In the genomic region with DNA sequence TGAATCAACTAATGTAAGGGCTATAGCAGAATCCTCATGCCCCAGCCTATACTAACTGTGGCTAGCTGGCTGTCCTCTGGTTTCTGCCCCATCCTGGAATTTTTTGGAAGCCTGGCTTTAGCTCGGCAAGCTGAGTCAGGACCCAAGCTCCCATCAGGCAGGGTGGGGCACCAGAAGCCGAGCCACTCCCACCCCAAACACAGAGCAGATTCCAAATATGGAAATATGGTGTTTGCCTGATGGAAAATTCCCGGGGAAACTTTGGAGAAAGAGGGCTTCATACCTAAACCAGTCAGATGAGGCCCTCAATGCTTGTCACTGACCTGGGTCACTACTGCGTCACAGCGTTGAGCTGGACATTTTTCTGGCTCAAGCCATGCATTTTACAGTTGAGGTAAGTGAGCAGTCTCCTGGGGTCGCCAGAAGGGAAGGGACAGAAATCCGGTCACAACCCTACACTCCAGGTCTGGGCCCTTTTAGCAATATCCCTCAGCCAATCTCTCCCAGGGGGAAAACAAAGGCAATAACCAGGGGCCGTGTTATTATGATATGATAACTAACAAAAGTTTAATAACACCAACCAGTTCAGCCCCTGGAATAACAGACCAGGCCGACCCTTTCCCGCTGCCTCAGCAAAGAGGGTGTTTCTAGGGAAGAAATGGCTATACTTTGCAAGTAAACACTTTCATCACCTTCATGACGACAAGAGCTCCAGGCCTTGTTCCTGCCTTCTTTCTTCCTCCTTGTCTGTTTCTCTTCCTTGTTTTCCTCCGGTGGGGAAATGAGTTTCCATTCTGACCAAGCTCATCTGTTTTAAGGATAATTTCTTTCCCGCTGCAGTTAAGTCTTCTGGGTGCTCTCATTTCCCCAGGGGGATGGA, we compare ENCODE assay signal across 12 cellular contexts. TPM values are rescaled to one million over a fixed set of nuclear protein-coding genes. Genes with fewer than 3 reads are reported as not detected.
DNase-seq lines count a peak whose midpoint lies in the region; ATAC-seq, FAIRE-seq and TF ChIP-seq lines count a peak whose summit lies in the region.
"Had no signal": no experiment of that assay in that cellular context is flagged by ENCODE, and none has a peak within 500 bp of the region (broad histone marks: within the 10 kb centered on the region; RNA-seq: fewer than 3 reads in every experiment).

No MANE protein-coding gene starts in this region.

- peak; percentile 17 to 28; a peak in 1 of 5 replicates for TF ChIP-seq EP300 in A549 (IDR thresholded peaks at IDR 0.05)

- H3K36me3 ChIP-seq in MG63 (no peaks in the 10 kb centered on the region), esophagus (ENCODE audit: control insufficient read depth in 2 of 2, insufficient read depth in 2 of 2, low read length in 1 of 2) (no peaks in the 10 kb centered on the region), mucosa of stomach (ENCODE audit: control insufficient read depth, insufficient read depth, low read length) (no peaks in the 10 kb centered on the region)

- H3K27ac ChIP-seq in A549, result peak overlapping the region; percentile 96
- peak overlapping the region; percentile 84 to 88 for H3K27ac ChIP-seq in esophagus (ENCODE audit: low read depth in 2 of 2, low read length in 1 of 2)

- TF ChIP-seq RAD21 in A549 (conservative IDR thresholded peaks at IDR 0.05 in 1 of 2, IDR thresholded peaks at IDR 0.05 in 1 of 2), result 0 out of 5 replicates have a peak, but pooled peaks have one; percentile 2 to 15

- FAIRE-seq in A549 (lab: Jason Lieb, UNC), result no peak
- FAIRE-seq: TTC549 had no signal

- TF ChIP-seq CTCF in A549 (IDR thresholded peaks at IDR 0.05), result no peak

- H3K4me3 ChIP-seq in A549, result peak overlapping the region; percentile 19; the same call in 2 of the 3 replicates
- no peak overlapping the region for H3K4me3 ChIP-seq in MG63
- no peak overlapping the region for H3K4me3 ChIP-seq in esophagus (ENCODE audit: low read depth in 1 of 2, low read length in 2 of 2)
- H3K4me3 ChIP-seq in mucosa of stomach (ENCODE audit: low read length), result no peak overlapping the region

- CTCF ChIA-PET in A549 (lab: Yijun Ruan, JAX), result interaction anchor here (0.7 to 4.8 kb wide), 15 partner anchors 8 to 179 kb away, joined by 3 to 35 read pairs (median 5); no protein-coding TSS in a partner anchor

- H3K27me3 ChIP-seq in MG63 (no peaks in the 10 kb centered on the region), esophagus (ENCODE audit: control insufficient read depth in 1 of 2, insufficient read depth in 2 of 2, low read length in 2 of 2) (no peaks in the 10 kb centered on the region), mucosa of stomach (ENCODE audit: control insufficient read depth, insufficient read depth, low read length) (no peaks in the 10 kb centered on the region)

- no peak for TF ChIP-seq POLR2A in A549 (IDR thresholded peaks at IDR 0.05; ENCODE audit: low read length)

- peak; percentile 80 to 86 for ATAC-seq in A549
- no peak for ATAC-seq in HG03139 (IDR thresholded peaks at IDR 0.05; ENCODE audit: unreplicated experiment)

- peak overlapping the region; percentile 37 for H3K9ac ChIP-seq in mucosa of stomach (ENCODE audit: low read length)

- H3K9me3 ChIP-seq in A549 (no peaks in the 10 kb centered on the region), MG63 (no peaks in the 10 kb centered on the region), esophagus (ENCODE audit: control insufficient read depth in 2 of 2, insufficient read depth in 1 of 2, low read depth in 1 of 2, low read length in 1 of 2) (no peaks in the 10 kb centered on the region), mucosa of stomach (ENCODE audit: control insufficient read depth, low read length) (no peaks in the 10 kb centered on the region)

- 24% methylated on average over 12 of the region's 13 CpGs for WGBS in A549 (ENCODE audit: missing lambda C conversion rate)
- whole genome bisulfite sequencing in esophagus, 2 donors, result 51 to 64% methylated on average over 13 of the region's 13 CpGs

- POLR2A ChIA-PET in A549 (lab: Yijun Ruan, JAX), result interaction anchor here (0.6 to 1.6 kb wide), 2 partner anchors 29 to 72 kb away, joined by 3 to 10 read pairs; no protein-coding TSS in a partner anchor

- H3K4me2 ChIP-seq in A549, result peak overlapping the region; percentile 76

- H3K4me1 ChIP-seq in A549 (peaks cover 75% of the 10 kb centered on the region), esophagus (ENCODE audit: control insufficient read depth in 2 of 2, insufficient read depth in 2 of 2, low read length in 1 of 2) (peaks cover 6 to 25% of the 10 kb centered on the region in 2 donors), mucosa of stomach (ENCODE audit: control insufficient read depth, insufficient read depth, low read length) (peaks cover 26% of the 10 kb centered on the region)

- DNase-seq in A549 (ENCODE audit: low read depth in 1 of 2, low spot score in 1 of 2) (peak; percentile 77 to 95), MG63 (peak; percentile 82), HK-2 (ENCODE audit: unreplicated experiment) (no peak), GM19240 (ENCODE audit: insufficient read length, low spot score) (no peak)
- no peak for DNase-seq in activated effector memory CD4-positive, alpha-beta T cell treated with anti-CD3 and anti-CD28 coated beads, Interleukin-2, amount 50 U/mL, for 16 hours
- DNase-seq: activated naive CD4-positive, alpha-beta T cell treated with Interleukin-2 at 50 U/mL for 16 hours; NCI-H1930; stimulated activated CD4-positive, alpha-beta T cell treated with anti-CD3 and anti-CD28 coated beads, Interleukin-12 subunit alpha, Interleukin-12 subunit beta, amount 100 ng/mL, for 4 hours had no signal

TF ChIP-seq in A549, 52 proteins besides CTCF, POLR2A, EP300 and RAD21 (continues in another document):
- TF ChIP-seq KDM1A (IDR thresholded peaks at IDR 0.05; ENCODE audit: low read depth), result no peak
- TF ChIP-seq, protein P1, sequence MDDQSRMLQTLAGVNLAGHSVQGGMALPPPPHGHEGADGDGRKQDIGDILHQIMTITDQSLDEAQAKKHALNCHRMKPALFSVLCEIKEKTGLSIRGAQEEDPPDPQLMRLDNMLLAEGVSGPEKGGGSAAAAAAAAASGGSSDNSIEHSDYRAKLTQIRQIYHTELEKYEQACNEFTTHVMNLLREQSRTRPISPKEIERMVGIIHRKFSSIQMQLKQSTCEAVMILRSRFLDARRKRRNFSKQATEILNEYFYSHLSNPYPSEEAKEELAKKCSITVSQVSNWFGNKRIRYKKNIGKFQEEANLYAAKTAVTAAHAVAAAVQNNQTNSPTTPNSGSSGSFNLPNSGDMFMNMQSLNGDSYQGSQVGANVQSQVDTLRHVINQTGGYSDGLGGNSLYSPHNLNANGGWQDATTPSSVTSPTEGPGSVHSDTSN (IDR thresholded peaks at IDR 0.05), result 0 out of 2 replicates have a peak, but pooled peaks have one; percentile 58
- TF ChIP-seq RARB (CRISPR knock-in tag; IDR thresholded peaks at IDR 0.05), result peak; percentile 50; the same call in 1 of the 2 replicates
- no peak; the same call in 1 of the 2 replicates for TF ChIP-seq HOXB5 (CRISPR knock-in tag; IDR thresholded peaks at IDR 0.05)
- no peak for TF ChIP-seq FOXS1 (CRISPR knock-in tag; IDR thresholded peaks at IDR 0.05)
- no peak for TF ChIP-seq KDM5A (IDR thresholded peaks at IDR 0.05)
- no peak for TF ChIP-seq NPAS2 (CRISPR knock-in tag; IDR thresholded peaks at IDR 0.05; ENCODE audit: borderline replicate concordance)
- TF ChIP-seq BHLHE40 (IDR thresholded peaks at IDR 0.05; ENCODE audit: low read depth, low read length), result no peak
- TF ChIP-seq, protein P2, sequence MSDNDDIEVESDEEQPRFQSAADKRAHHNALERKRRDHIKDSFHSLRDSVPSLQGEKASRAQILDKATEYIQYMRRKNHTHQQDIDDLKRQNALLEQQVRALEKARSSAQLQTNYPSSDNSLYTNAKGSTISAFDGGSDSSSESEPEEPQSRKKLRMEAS (IDR thresholded peaks at IDR 0.05), result peak; percentile 73
- TF ChIP-seq GATA3 (IDR thresholded peaks at IDR 0.05; ENCODE audit: borderline replicate concordance), result peak; percentile 44; the same call in 1 of the 2 replicates
- 0 out of 2 replicates have a peak, but pooled peaks have one; percentile 4 for TF ChIP-seq HEYL (CRISPR knock-in tag; IDR thresholded peaks at IDR 0.05)
- TF ChIP-seq, protein P3, sequence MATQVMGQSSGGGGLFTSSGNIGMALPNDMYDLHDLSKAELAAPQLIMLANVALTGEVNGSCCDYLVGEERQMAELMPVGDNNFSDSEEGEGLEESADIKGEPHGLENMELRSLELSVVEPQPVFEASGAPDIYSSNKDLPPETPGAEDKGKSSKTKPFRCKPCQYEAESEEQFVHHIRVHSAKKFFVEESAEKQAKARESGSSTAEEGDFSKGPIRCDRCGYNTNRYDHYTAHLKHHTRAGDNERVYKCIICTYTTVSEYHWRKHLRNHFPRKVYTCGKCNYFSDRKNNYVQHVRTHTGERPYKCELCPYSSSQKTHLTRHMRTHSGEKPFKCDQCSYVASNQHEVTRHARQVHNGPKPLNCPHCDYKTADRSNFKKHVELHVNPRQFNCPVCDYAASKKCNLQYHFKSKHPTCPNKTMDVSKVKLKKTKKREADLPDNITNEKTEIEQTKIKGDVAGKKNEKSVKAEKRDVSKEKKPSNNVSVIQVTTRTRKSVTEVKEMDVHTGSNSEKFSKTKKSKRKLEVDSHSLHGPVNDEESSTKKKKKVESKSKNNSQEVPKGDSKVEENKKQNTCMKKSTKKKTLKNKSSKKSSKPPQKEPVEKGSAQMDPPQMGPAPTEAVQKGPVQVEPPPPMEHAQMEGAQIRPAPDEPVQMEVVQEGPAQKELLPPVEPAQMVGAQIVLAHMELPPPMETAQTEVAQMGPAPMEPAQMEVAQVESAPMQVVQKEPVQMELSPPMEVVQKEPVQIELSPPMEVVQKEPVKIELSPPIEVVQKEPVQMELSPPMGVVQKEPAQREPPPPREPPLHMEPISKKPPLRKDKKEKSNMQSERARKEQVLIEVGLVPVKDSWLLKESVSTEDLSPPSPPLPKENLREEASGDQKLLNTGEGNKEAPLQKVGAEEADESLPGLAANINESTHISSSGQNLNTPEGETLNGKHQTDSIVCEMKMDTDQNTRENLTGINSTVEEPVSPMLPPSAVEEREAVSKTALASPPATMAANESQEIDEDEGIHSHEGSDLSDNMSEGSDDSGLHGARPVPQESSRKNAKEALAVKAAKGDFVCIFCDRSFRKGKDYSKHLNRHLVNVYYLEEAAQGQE (IDR thresholded peaks at IDR 0.05), result no peak
- no peak for TF ChIP-seq SREBF2 (IDR thresholded peaks at IDR 0.05)
- no peak for TF ChIP-seq JUN (IDR thresholded peaks at IDR 0.05)
- no peak for TF ChIP-seq NR3C1 (IDR thresholded peaks at IDR 0.05)
- TF ChIP-seq TP53 (CRISPR knock-in tag; IDR thresholded peaks at IDR 0.05), result no peak
- TF ChIP-seq NFE2L2 (conservative IDR thresholded peaks at IDR 0.05; ENCODE audit: low read length), result no peak

RNA-seq across cellular contexts. Expression of a gene that starts 37.7 kb away (rescaled TPM):
- polyA plus RNA-seq in A549 (2011; rRNA removed) (5.4 and 6.7 TPM in 2 replicates), A549 (2017; fragmentation: RNase III; extraction: RNeasy Plus Mini Kit Qiagen cat#74134 plus additional on column Dnase treatment) (13.9 to 21.6 TPM (median 21.1 TPM) in 3 replicates), esophagus (10 to 100 TPM; 18.1 to 32.6 TPM)
- polyA plus RNA-seq in A549 (2012; cell fraction: cytosol; rRNA removed), result 4.3 and 5.3 TPM in 2 replicates
- polyA plus RNA-seq in A549 (2012; cell fraction: nucleus; rRNA removed), result 5.9 and 6.1 TPM in 2 replicates
- polyA minus RNA-seq in A549 (2011; rRNA and poly(A)+ RNA removed), result 8.2 and 8.3 TPM in 2 replicates
- total RNA-seq in MG63 (2014; rRNA removed; shearing (Covaris generic); ENCODE audit: low replicate concordance), result 0.16 and 0.59 TPM in 2 replicates

Comparison
In these comparisons a context has a peak if more than half of its experiments do, and no peak if none do; other contexts are left out.
1. DNase-seq: peak in A549 (2 of 2) and MG63 (single experiment); none in activated effector memory CD4-positive, alpha-beta T cell treated with anti-CD3 and anti-CD28 coated beads, Interleukin-2, amount 50 U/mL, for 16 hours (single experiment), HK-2 (single experiment) and GM19240 (single experiment).